Comparison of ENCODE assay signal across 35 cellular contexts in genomic region chr9:77432053-77432452, GRCh38.
"Had no signal": no experiment of that assay in that cellular context is flagged by ENCODE, and none has a peak within 500 bp of the region (broad histone marks: within the 10 kb centered on the region; RNA-seq: fewer than 3 reads in every experiment).

No MANE protein-coding gene starts in this region.

- H3K27me3 ChIP-seq: MG63 had no signal

- H3K4me3 ChIP-seq: MG63 had no signal

- DNase-seq: Karpas-422, Kasumi-1, MG63, MM.1S, MV-4-11, NCI-H1048, NCI-H1092, NCI-H1092 treated with DMSO at 0.1 percent for 48 hours, NCI-H1105, NCI-H1105 treated with DMSO at 0.1 percent for 48 hours, NCI-H1417, NCI-H1417 treated with DMSO at 0.1 percent for 48 hours, NCI-H1436, NCI-H1436 treated with DMSO at 0.1 percent for 48 hours, NCI-H146, NCI-H1694, NCI-H1694 treated with DMSO at 0.1 percent for 48 hours, NCI-H187, NCI-H187 treated with DMSO at 0.1 percent for 48 hours, NCI-H1930, NCI-H2029, NCI-H2029 treated with DMSO at 0.1 percent for 48 hours, NCI-H2081, NCI-H2081 treated with DMSO at 0.1 percent for 48 hours, NCI-H2107, NCI-H2171, NCI-H2171 treated with DMSO at 0.1 percent for 48 hours, NCI-H2227 treated with DMSO at 0.1 percent for 48 hours, NCI-H226, NCI-H345, NCI-H446, NCI-H446 treated with DMSO at 0.1 percent for 48 hours, NCI-H510A, NCI-H510A treated with DMSO at 0.1 percent for 48 hours, NCI-H524 had no signal

- H3K36me3 ChIP-seq: MG63 had no signal

- H3K9me3 ChIP-seq: MG63 had no signal
